ENCODE assay signal across 20 cellular contexts in genomic region chr1:3932156-3932555, GRCh38.
"Had no signal": no experiment of that assay in that cellular context is flagged by ENCODE, and none has a peak within 500 bp of the region (broad histone marks: within the 10 kb centered on the region; RNA-seq: fewer than 3 reads in every experiment).

No MANE protein-coding gene starts in this region.

- H3K27ac Mint-ChIP-seq: mesothelial cell of epicardium had no signal

- H3K27ac ChIP-seq: coronary artery, dorsolateral prefrontal cortex, esophagus muscularis mucosa, foreskin keratinocyte, gastroesophageal sphincter, heart left ventricle, hepatocyte, left ventricle myocardium inferior, lower lobe of right lung had no signal

- H3K4me1 Mint-ChIP-seq: mesothelial cell of epicardium had no signal

- H3K4me3 Mint-ChIP-seq: mesothelial cell of epicardium, naive B cell had no signal

- H3K4me3 ChIP-seq: coronary artery, dorsolateral prefrontal cortex, esophagus muscularis mucosa, gastroesophageal sphincter, heart left ventricle, hepatocyte, left ventricle myocardium inferior, lower lobe of right lung, mucosa of descending colon had no signal

- H3K4me2 ChIP-seq: hepatocyte had no signal

- H2AFZ ChIP-seq: hepatocyte had no signal

- ATAC-seq: foreskin keratinocyte, gastroesophageal sphincter, heart left ventricle, left colon, left lobe of liver, lower lobe of right lung, mucosa of descending colon had no signal

- H3K4me1 ChIP-seq: esophagus muscularis mucosa, foreskin keratinocyte, gastroesophageal sphincter, heart left ventricle, left ventricle myocardium inferior, lower lobe of right lung had no signal

- H3K9me3 ChIP-seq: lower lobe of right lung had no signal

- DNase-seq: dermis blood vessel endothelial cell; dorsolateral prefrontal cortex; effector CD4-positive, alpha-beta T cell; effector memory CD4-positive, alpha-beta T cell; foreskin keratinocyte; heart left ventricle; hypothalamus; kidney glomerular epithelial cell; left colon; left ventricle myocardium inferior; lower lobe of right lung; mesenchymal stem cell; mucosa of descending colon; naive B cell had no signal

- H3K27me3 ChIP-seq: foreskin keratinocyte had no signal

- H3K36me3 Mint-ChIP-seq: mesothelial cell of epicardium had no signal

- H3K36me3 ChIP-seq: esophagus muscularis mucosa, gastroesophageal sphincter, heart left ventricle, left ventricle myocardium inferior, lower lobe of right lung had no signal
